1 cellular context compared by ENCODE assay signal in genomic region chr12:110558945-110559344, GRCh38. TPM values are rescaled to one million over a fixed set of nuclear protein-coding genes. Genes with fewer than 3 reads are reported as not detected.
"Had no signal": no experiment of that assay in that cellular context is flagged by ENCODE, and none has a peak within 500 bp of the region (broad histone marks: within the 10 kb centered on the region; RNA-seq: fewer than 3 reads in every experiment).

No MANE protein-coding gene starts in this region.

RNA-seq across cellular contexts. Expression of gene RAD9B, which starts 56.8 kb away (rescaled TPM):
- total RNA-seq: H7 had no signal
